23 cellular contexts compared by ENCODE assay signal in genomic region chr7:59986-60675, GRCh38.
"Had no signal": no experiment of that assay in that cellular context is flagged by ENCODE, and none has a peak within 500 bp of the region (broad histone marks: within the 10 kb centered on the region; RNA-seq: fewer than 3 reads in every experiment).

No MANE protein-coding gene starts in this region.

- H3K4me3 ChIP-seq: body of pancreas, cardiac muscle cell, psoas muscle, SK-N-MC, thoracic aorta had no signal

- H3K4me3 Mint-ChIP-seq: activated CD4-positive, alpha-beta memory T cell treated with anti-CD3 and anti-CD28 coated beads for 36 hours; activated naive CD8-positive, alpha-beta T cell treated with anti-CD3 and anti-CD28 coated beads, Interleukin-2, amount 50 U/mL, for 24 hours; dendritic cell treated with granulocyte-macrophage colony-stimulating factor and Interleukin-4, amounts not matched to agents 40 ng/mL and 50 ng/mL, for 4 days; immature natural killer cell; naive thymus-derived CD4-positive, alpha-beta T cell; neural crest cell; stimulated activated naive B cell treated with anti-CD40 and anti-IgM and Interleukin-4, amounts not matched to agents 10 μg/mL and 1 μg/mL and 100 μg/mL, for 72 hours had no signal

- H3K4me1 Mint-ChIP-seq: activated naive CD8-positive, alpha-beta T cell treated with anti-CD3 and anti-CD28 coated beads, Interleukin-2, amount 50 U/mL, for 24 hours; immature natural killer cell; naive thymus-derived CD4-positive, alpha-beta T cell had no signal

- H3K4me1 ChIP-seq: body of pancreas had no signal

- H3K9me3 ChIP-seq: body of pancreas, psoas muscle, thoracic aorta had no signal

- DNase-seq: activated CD4-positive, alpha-beta memory T cell treated with anti-CD3 and anti-CD28 coated beads for 36 hours; activated CD4-positive, alpha-beta T cell treated with anti-CD3 and anti-CD28 coated beads for 48 hours; activated gamma-delta T cell; activated naive CD4-positive, alpha-beta T cell treated with anti-CD3 and anti-CD28 coated beads, Interleukin-2, amount 50 U/mL, for 16 hours; activated naive CD8-positive, alpha-beta T cell treated with anti-CD3 and anti-CD28 coated beads, Interleukin-2, amount 50 U/mL, for 24 hours; activated T-cell treated with anti-CD3 and anti-CD28 coated beads for 4 hours; effector CD4-positive, alpha-beta T cell; foreskin fibroblast; immature natural killer cell; kidney glomerular epithelial cell; naive thymus-derived CD4-positive, alpha-beta T cell; small intestine; stimulated activated CD4-positive, alpha-beta T cell treated with anti-CD3 and anti-CD28 coated beads, Interleukin-2, amount 100 ng/mL, for 48 hours; stimulated activated CD8-positive, alpha-beta memory T cell treated with anti-CD3 and anti-CD28 coated beads, Interleukin-4, amount 100 ng/mL, for 48 hours; stimulated activated naive B cell treated with anti-CD40 and anti-IgM and Interleukin-4, amounts not matched to agents 10 μg/mL and 1 μg/mL and 100 μg/mL, for 72 hours had no signal

- H3K36me3 ChIP-seq: cardiac muscle cell, thoracic aorta had no signal

- H3K27ac ChIP-seq: body of pancreas, cardiac muscle cell, psoas muscle, SK-N-MC, thoracic aorta had no signal

- H3K9me3 Mint-ChIP-seq: activated CD4-positive, alpha-beta memory T cell treated with anti-CD3 and anti-CD28 coated beads for 36 hours; activated naive CD8-positive, alpha-beta T cell treated with anti-CD3 and anti-CD28 coated beads, Interleukin-2, amount 50 U/mL, for 24 hours; dendritic cell treated with granulocyte-macrophage colony-stimulating factor and Interleukin-4, amounts not matched to agents 40 ng/mL and 50 ng/mL, for 4 days; immature natural killer cell; naive thymus-derived CD4-positive, alpha-beta T cell; neural crest cell; stimulated activated naive B cell treated with anti-CD40 and anti-IgM and Interleukin-4, amounts not matched to agents 10 μg/mL and 1 μg/mL and 100 μg/mL, for 72 hours had no signal

- H3K27ac Mint-ChIP-seq: activated CD4-positive, alpha-beta memory T cell treated with anti-CD3 and anti-CD28 coated beads for 36 hours; activated naive CD8-positive, alpha-beta T cell treated with anti-CD3 and anti-CD28 coated beads, Interleukin-2, amount 50 U/mL, for 24 hours; dendritic cell treated with granulocyte-macrophage colony-stimulating factor and Interleukin-4, amounts not matched to agents 40 ng/mL and 50 ng/mL, for 4 days; immature natural killer cell; naive thymus-derived CD4-positive, alpha-beta T cell; stimulated activated naive B cell treated with anti-CD40 and anti-IgM and Interleukin-4, amounts not matched to agents 10 μg/mL and 1 μg/mL and 100 μg/mL, for 72 hours had no signal

- H3K27me3 ChIP-seq: body of pancreas had no signal

- ATAC-seq: activated naive CD8-positive, alpha-beta T cell treated with anti-CD3 and anti-CD28 coated beads, Interleukin-2, amount 50 U/mL, for 24 hours; body of pancreas; naive thymus-derived CD4-positive, alpha-beta T cell; psoas muscle; right cardiac atrium had no signal

- H3K36me3 Mint-ChIP-seq: activated CD4-positive, alpha-beta memory T cell treated with anti-CD3 and anti-CD28 coated beads for 36 hours; immature natural killer cell; naive thymus-derived CD4-positive, alpha-beta T cell; stimulated activated naive B cell treated with anti-CD40 and anti-IgM and Interleukin-4, amounts not matched to agents 10 μg/mL and 1 μg/mL and 100 μg/mL, for 72 hours had no signal

- H3K27me3 Mint-ChIP-seq: activated CD4-positive, alpha-beta memory T cell treated with anti-CD3 and anti-CD28 coated beads for 36 hours; activated naive CD8-positive, alpha-beta T cell treated with anti-CD3 and anti-CD28 coated beads, Interleukin-2, amount 50 U/mL, for 24 hours; naive thymus-derived CD4-positive, alpha-beta T cell had no signal
